Comparison of ENCODE assay signal across 25 cellular contexts in the genomic region with DNA sequence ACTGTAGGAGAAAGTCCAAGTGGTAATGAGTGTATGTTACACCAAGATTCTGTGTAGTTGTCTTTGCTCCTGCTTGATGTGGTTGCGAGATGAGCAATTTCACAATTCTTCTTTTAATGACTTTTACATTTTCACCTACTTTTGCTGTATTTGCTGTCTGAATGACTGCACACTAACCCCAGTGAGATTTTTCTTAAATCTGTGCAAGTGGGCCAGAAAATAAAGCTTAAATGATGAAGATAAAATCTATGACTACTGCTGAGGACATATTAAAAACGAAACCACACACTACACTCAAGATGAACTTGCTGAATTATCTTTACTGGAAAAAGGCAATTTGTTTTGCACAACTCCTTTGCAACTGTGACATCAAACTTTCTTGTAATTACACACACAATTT. TPM values are rescaled to one million over a fixed set of nuclear protein-coding genes. Genes with fewer than 3 reads are reported as not detected.
DNase-seq lines count a peak whose midpoint lies in the region; ATAC-seq and TF ChIP-seq lines count a peak whose summit lies in the region.
"Had no signal": no experiment of that assay in that cellular context is flagged by ENCODE, and none has a peak within 500 bp of the region (broad histone marks: within the 10 kb centered on the region; RNA-seq: fewer than 3 reads in every experiment).

No MANE protein-coding gene starts in this region.

- H3K36me3 Mint-ChIP-seq in activated CD4-positive, alpha-beta T cell treated with anti-CD3 and anti-CD28 coated beads, Interleukin-2, amount 10 ng/mL, durations not matched to agents 7 days and 5 days (ENCODE audit: low read depth), result peaks cover 12% of the 10 kb centered on the region
- peaks cover 6% of the 10 kb centered on the region for H3K36me3 Mint-ChIP-seq in CD4-positive, CD25-positive, alpha-beta regulatory T cell
- peaks cover 22% of the 10 kb centered on the region for H3K36me3 Mint-ChIP-seq in activated T-helper 2 cell treated with anti-CD3 and anti-CD28 coated beads, Interferon-gamma antibody, Interleukin-2, Interleukin-4, amounts not matched to agents 10 μg/mL and 5 μg/mL and 100 μg/mL, durations not matched to agents 14 hours and 24 hours and 36 hours (ENCODE audit: low read depth)

- no peak overlapping the region for H3K4me2 ChIP-seq in Karpas-422 (ENCODE audit: low read depth, low read length, poor library complexity, severe bottlenecking)
- H3K4me2 ChIP-seq: SK-N-SH, smooth muscle cell had no signal

- H3K4me1 Mint-ChIP-seq in activated CD4-positive, alpha-beta T cell treated with anti-CD3 and anti-CD28 coated beads, Interleukin-2, amount 10 ng/mL, durations not matched to agents 7 days and 5 days, result peaks cover 27% of the 10 kb centered on the region
- H3K4me1 Mint-ChIP-seq in CD4-positive, CD25-positive, alpha-beta regulatory T cell, result peaks cover 33 to 54% (median 44%) of the 10 kb centered on the region in 4 donors
- peaks cover 29% of the 10 kb centered on the region for H3K4me1 Mint-ChIP-seq in activated T-helper 2 cell treated with anti-CD3 and anti-CD28 coated beads, Interferon-gamma antibody, Interleukin-2, Interleukin-4, amounts not matched to agents 10 μg/mL and 5 μg/mL and 100 μg/mL, durations not matched to agents 14 hours and 24 hours and 36 hours (ENCODE audit: low read depth)

- H3K4me1 ChIP-seq in CD4-positive, CD25-positive, alpha-beta regulatory T cell (ENCODE audit: control insufficient read depth, insufficient read depth, low read length, poor library complexity, severe bottlenecking), result peaks cover 9% of the 10 kb centered on the region
- H3K4me1 ChIP-seq in Karpas-422 (ENCODE audit: low read length), result peaks cover 3% of the 10 kb centered on the region; the same call in 1 of the 2 replicates
- H3K4me1 ChIP-seq: uterus had no signal

- ATAC-seq in CD4-positive, CD25-positive, alpha-beta regulatory T cell (ENCODE audit: low read depth in 2 of 2), result no peak
- ATAC-seq in GM19397 (IDR thresholded peaks at IDR 0.05; ENCODE audit: unreplicated experiment), result no peak
- ATAC-seq: HCT116; left ventricle myocardium superior; stimulated activated memory B cell treated with anti-CD40 and anti-IgM and Interleukin-4, amounts not matched to agents 10 μg/mL and 1 μg/mL and 100 μg/mL, for 72 hours had no signal

- no peaks in the 10 kb centered on the region for H3K36me3 ChIP-seq in CD4-positive, CD25-positive, alpha-beta regulatory T cell (ENCODE audit: control insufficient read depth, insufficient read depth, low read length)
- 0 out of 2 replicates have a peak, but pooled peaks cover 12% of the 10 kb centered on the region for H3K36me3 ChIP-seq in Karpas-422 (ENCODE audit: insufficient read depth, low read length)
- H3K36me3 ChIP-seq: thoracic aorta, uterus had no signal

- H3K9me3 Mint-ChIP-seq in activated CD4-positive, alpha-beta T cell treated with anti-CD3 and anti-CD28 coated beads, Interleukin-2, amount 10 ng/mL, durations not matched to agents 7 days and 5 days, result peaks cover 2% of the 10 kb centered on the region
- H3K9me3 Mint-ChIP-seq in CD4-positive, CD25-positive, alpha-beta regulatory T cell, result peaks cover 0 to 2% (median 0%) of the 10 kb centered on the region in 7 donors
- H3K9me3 Mint-ChIP-seq in activated T-helper 2 cell treated with anti-CD3 and anti-CD28 coated beads, Interferon-gamma antibody, Interleukin-2, Interleukin-4, amounts not matched to agents 10 μg/mL and 5 μg/mL and 100 μg/mL, durations not matched to agents 14 hours and 24 hours and 36 hours, result peaks cover 3% of the 10 kb centered on the region
- H3K9me3 Mint-ChIP-seq: stimulated activated memory B cell treated with anti-CD40 and anti-IgM and Interleukin-4, amounts not matched to agents 10 μg/mL and 1 μg/mL and 100 μg/mL, for 72 hours had no signal

- intact Hi-C loops in activated T-helper 2 cell treated with anti-CD3 and anti-CD28 coated beads, Interferon-gamma antibody, Interleukin-2, Interleukin-4, amounts not matched to agents 10 μg/mL and 5 μg/mL and 100 μg/mL, durations not matched to agents 14 hours and 24 hours and 36 hours (cut with micrococcal nuclease), result loop anchor here (2.0 to 5.0 kb wide), 2 partner anchors 47 to 454 kb away; no protein-coding TSS in a partner anchor

- H3K4me3 ChIP-seq in CD4-positive, CD25-positive, alpha-beta regulatory T cell (ENCODE audit: low read depth, low read length), result peak overlapping the region; percentile 11
- H3K4me3 ChIP-seq in HL-60 (replicated peaks; ENCODE audit: insufficient read depth, low read length) (no peak overlapping the region), Karpas-422 (ENCODE audit: low read length) (no peak overlapping the region)
- H3K4me3 ChIP-seq: smooth muscle cell, thoracic aorta, uterus had no signal

- no peak overlapping the region for H3K9ac ChIP-seq in Karpas-422 (ENCODE audit: low read length)
- H3K9ac ChIP-seq: SK-N-SH had no signal

- H2AFZ ChIP-seq in Karpas-422 (ENCODE audit: low read length), result no peak overlapping the region

- no peaks in the 10 kb centered on the region for H3K9me2 ChIP-seq in Karpas-422 (replicated peaks; ENCODE audit: insufficient read depth, low read length)
- H3K9me2 ChIP-seq: SK-N-SH had no signal

- H3K79me2 ChIP-seq in Karpas-422 (ENCODE audit: low read length), result peaks cover 69% of the 10 kb centered on the region

- H3K9me3 ChIP-seq in CD4-positive, CD25-positive, alpha-beta regulatory T cell (ENCODE audit: control insufficient read depth in 2 of 2, low read length in 2 of 2), result no peaks in the 10 kb centered on the region
- H3K9me3 ChIP-seq in Karpas-422 (ENCODE audit: low read length), result no peaks in the 10 kb centered on the region
- H3K9me3 ChIP-seq: SK-N-SH, thoracic aorta, uterus had no signal

- CTCF ChIA-PET in activated CD4-positive, alpha-beta T cell treated with anti-CD3 and anti-CD28 coated beads, Interleukin-2, amount 10 ng/mL, durations not matched to agents 7 days and 5 days (lab: Charles Lee), result interaction anchor here (0.8 kb wide), 1 partner anchor 168 kb away, joined by 3 read pairs; no protein-coding TSS in a partner anchor

- H3K27me3 ChIP-seq in CD4-positive, CD25-positive, alpha-beta regulatory T cell (ENCODE audit: control insufficient read depth, insufficient read depth, low read length), result no peaks in the 10 kb centered on the region
- H3K27me3 ChIP-seq in HL-60 (ENCODE audit: insufficient read depth, poor library complexity, severe bottlenecking) (no peaks in the 10 kb centered on the region), Karpas-422 (ENCODE audit: low read length) (no peaks in the 10 kb centered on the region)
- H3K27me3 ChIP-seq: uterus had no signal

- peak overlapping the region; percentile 15 for H3K4me3 Mint-ChIP-seq in activated CD4-positive, alpha-beta T cell treated with anti-CD3 and anti-CD28 coated beads, Interleukin-2, amount 10 ng/mL, durations not matched to agents 7 days and 5 days
- H3K4me3 Mint-ChIP-seq in CD4-positive, CD25-positive, alpha-beta regulatory T cell, result peak overlapping the region in 3 of 4 donors; percentile 7 to 15 (median 8)
- H3K4me3 Mint-ChIP-seq in activated T-helper 2 cell treated with anti-CD3 and anti-CD28 coated beads, Interferon-gamma antibody, Interleukin-2, Interleukin-4, amounts not matched to agents 10 μg/mL and 5 μg/mL and 100 μg/mL, durations not matched to agents 14 hours and 24 hours and 36 hours (ENCODE audit: low read depth), result peak overlapping the region; percentile 5
- H3K4me3 Mint-ChIP-seq: stimulated activated memory B cell treated with anti-CD40 and anti-IgM and Interleukin-4, amounts not matched to agents 10 μg/mL and 1 μg/mL and 100 μg/mL, for 72 hours had no signal

- POLR2A ChIA-PET in activated CD4-positive, alpha-beta T cell treated with anti-CD3 and anti-CD28 coated beads, Interleukin-2, amount 10 ng/mL, durations not matched to agents 7 days and 5 days (lab: Charles Lee), result no interaction called here

- H4K20me1 ChIP-seq in Karpas-422 (ENCODE audit: insufficient read depth, low read depth, low read length), result no peaks in the 10 kb centered on the region

- no peaks in the 10 kb centered on the region for H3K27me3 Mint-ChIP-seq in activated CD4-positive, alpha-beta T cell treated with anti-CD3 and anti-CD28 coated beads, Interleukin-2, amount 10 ng/mL, durations not matched to agents 7 days and 5 days
- H3K27me3 Mint-ChIP-seq in CD4-positive, CD25-positive, alpha-beta regulatory T cell, result peaks cover 8% of the 10 kb centered on the region
- H3K27me3 Mint-ChIP-seq in activated T-helper 2 cell treated with anti-CD3 and anti-CD28 coated beads, Interferon-gamma antibody, Interleukin-2, Interleukin-4, amounts not matched to agents 10 μg/mL and 5 μg/mL and 100 μg/mL, durations not matched to agents 14 hours and 24 hours and 36 hours (ENCODE audit: low read depth), result no peaks in the 10 kb centered on the region
- H3K27me3 Mint-ChIP-seq: stimulated activated memory B cell treated with anti-CD40 and anti-IgM and Interleukin-4, amounts not matched to agents 10 μg/mL and 1 μg/mL and 100 μg/mL, for 72 hours had no signal

- peak overlapping the region; percentile 14 for H3K27ac ChIP-seq in CD4-positive, CD25-positive, alpha-beta regulatory T cell (ENCODE audit: insufficient read depth, low read length, poor library complexity, severe bottlenecking)
- no peak overlapping the region for H3K27ac ChIP-seq in HL-60 (replicated peaks)
- no peak overlapping the region for H3K27ac ChIP-seq in Karpas-422 (ENCODE audit: low read length)
- H3K27ac ChIP-seq: thoracic aorta, uterus had no signal

- peak overlapping the region; percentile 67 for H3K27ac Mint-ChIP-seq in activated CD4-positive, alpha-beta T cell treated with anti-CD3 and anti-CD28 coated beads, Interleukin-2, amount 10 ng/mL, durations not matched to agents 7 days and 5 days
- H3K27ac Mint-ChIP-seq in CD4-positive, CD25-positive, alpha-beta regulatory T cell, result peak overlapping the region in 2 of 3 donors; percentile 27 to 55
- peak overlapping the region; percentile 22 for H3K27ac Mint-ChIP-seq in activated T-helper 2 cell treated with anti-CD3 and anti-CD28 coated beads, Interferon-gamma antibody, Interleukin-2, Interleukin-4, amounts not matched to agents 10 μg/mL and 5 μg/mL and 100 μg/mL, durations not matched to agents 14 hours and 24 hours and 36 hours
- H3K27ac Mint-ChIP-seq: nephron; stimulated activated memory B cell treated with anti-CD40 and anti-IgM and Interleukin-4, amounts not matched to agents 10 μg/mL and 1 μg/mL and 100 μg/mL, for 72 hours had no signal

- no peak for DNase-seq in activated CD4-positive, alpha-beta T cell treated with anti-CD3 and anti-CD28 coated beads, Interleukin-2, amount 10 ng/mL, durations not matched to agents 7 days and 5 days
- no peak for DNase-seq in activated CD4-positive, alpha-beta T cell treated with anti-CD3 and anti-CD28 coated beads, Interleukin-2, amount 50 U/mL, for 1 hour
- DNase-seq in CD4-positive, CD25-positive, alpha-beta regulatory T cell, result peak in 2 of 3 donors; percentile 2 to 59
- peak; percentile 15 to 39 for DNase-seq in HL-60 (ENCODE audit: low read depth in 1 of 2, low spot score in 1 of 2)
- DNase-seq in activated T-helper 2 cell treated with anti-CD3 and anti-CD28 coated beads, Interferon-gamma antibody, Interleukin-2, Interleukin-4, amounts not matched to agents 10 μg/mL and 5 μg/mL and 100 μg/mL, durations not matched to agents 14 hours and 24 hours and 36 hours (ENCODE audit: low spot score), result no peak
- DNase-seq in central memory CD4-positive, alpha-beta T cell, result no peak
- no peak for DNase-seq in Karpas-422
- DNase-seq: activated naive CD4-positive, alpha-beta T cell treated with Interleukin-2 at 50 U/mL for 16 hours; C1 segment of cervical spinal cord; caudate nucleus; dermis blood vessel endothelial cell; left ventricle myocardium superior; midbrain; NCI-H1092 treated with DMSO at 0.1 percent for 48 hours; NCI-H2029; NCI-H69; RPMI8226; SK-N-SH; uterus had no signal

- no peak for TF ChIP-seq CTCF in HL-60 (IDR thresholded peaks at IDR 0.05; ENCODE audit: insufficient read depth, low read length)

RNA-seq across cellular contexts. Expression of a gene that starts 4.1 kb away (rescaled TPM):
- total RNA-seq in activated CD4-positive, alpha-beta T cell treated with anti-CD3 and anti-CD28 coated beads, Interleukin-2, amount 10 ng/mL, durations not matched to agents 7 days and 5 days, result 10 to 100 TPM; 28.7 to 37.0 TPM
- 16.8 TPM for total RNA-seq in CD4-positive, CD25-positive, alpha-beta regulatory T cell
- polyA plus RNA-seq in CD4-positive, CD25-positive, alpha-beta regulatory T cell, result 10 to 100 TPM; 13.8 to 15.6 (median 14.5) TPM
- 34.7 and 35.9 TPM in 2 replicates for total RNA-seq in activated T-helper 2 cell treated with anti-CD3 and anti-CD28 coated beads, Interferon-gamma antibody, Interleukin-2, Interleukin-4, amounts not matched to agents 10 μg/mL and 5 μg/mL and 100 μg/mL, durations not matched to agents 14 hours and 24 hours and 36 hours
- total RNA-seq in Karpas-422 (2014; rRNA removed; shearing (Covaris generic); ENCODE audit: low replicate concordance), result 38.0 and 78.5 TPM in 2 replicates

Comparison
In these comparisons a context has a peak if more than half of its experiments do, and no peak if none do; other contexts are left out.
1. DNase-seq: peak in CD4-positive, CD25-positive, alpha-beta regulatory T cell (2 of 3) and HL-60 (2 of 2); none in activated CD4-positive, alpha-beta T cell treated with anti-CD3 and anti-CD28 coated beads, Interleukin-2, amount 10 ng/mL, durations not matched to agents 7 days and 5 days (single experiment), activated CD4-positive, alpha-beta T cell treated with anti-CD3 and anti-CD28 coated beads, Interleukin-2, amount 50 U/mL, for 1 hour (single experiment), activated T-helper 2 cell treated with anti-CD3 and anti-CD28 coated beads, Interferon-gamma antibody, Interleukin-2, Interleukin-4, amounts not matched to agents 10 μg/mL and 5 μg/mL and 100 μg/mL, durations not matched to agents 14 hours and 24 hours and 36 hours (single experiment), central memory CD4-positive, alpha-beta T cell (single experiment) and Karpas-422 (single experiment).
2. Peak in every context shown above with its lines, with median percentiles within 50 percentile points of each other: H3K27ac Mint-ChIP-seq and H3K4me3 Mint-ChIP-seq.